Comparison of ENCODE assay signal across 28 cellular contexts in the genomic region with DNA sequence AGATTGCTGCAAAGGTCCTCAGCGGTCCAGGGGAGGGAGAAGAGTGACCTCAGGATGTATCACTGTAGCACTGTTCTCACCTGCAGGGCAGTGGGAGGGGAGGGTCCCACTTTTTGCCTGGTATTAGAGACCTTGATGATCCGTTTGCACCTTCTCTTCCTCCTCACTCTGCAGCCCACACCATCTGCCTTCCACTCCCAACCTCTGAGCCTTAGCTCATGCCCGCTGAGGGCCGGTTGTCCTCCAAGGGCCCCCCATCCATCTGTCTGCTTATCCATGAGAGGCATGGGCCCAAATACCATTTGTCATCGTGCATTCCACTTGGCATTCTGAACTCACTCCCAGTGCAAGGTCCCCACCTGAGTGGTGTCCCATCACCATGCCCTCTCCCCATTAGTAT.
"Had no signal": no experiment of that assay in that cellular context is flagged by ENCODE, and none has a peak within 500 bp of the region (broad histone marks: within the 10 kb centered on the region; RNA-seq: fewer than 3 reads in every experiment).

No MANE protein-coding gene starts in this region.

- H3K27ac ChIP-seq: neural progenitor cell, ovary, parathyroid adenoma, psoas muscle, right lobe of liver, sigmoid colon, suprapubic skin, testis, tibial artery, transverse colon, upper lobe of right lung, uterus had no signal

- DNase-seq: naive thymus-derived CD4-positive, alpha-beta T cell; natural killer cell; occipital lobe; ovary; right cardiac atrium; sigmoid colon; small intestine; stimulated activated CD4-positive, alpha-beta T cell treated with anti-CD3 and anti-CD28 coated beads, Interleukin-12 subunit alpha, Interleukin-12 subunit beta, amount 100 ng/mL, for 4 hours; stimulated activated CD4-positive, alpha-beta T cell treated with anti-CD3 and anti-CD28 coated beads, Interleukin-1b, Interleukin-23, amount 100 ng/mL, for 48 hours; stimulated activated CD4-positive, alpha-beta T cell treated with anti-CD3 and anti-CD28 coated beads, Interleukin-4, amount 100 ng/mL, for 1 hour; stimulated activated CD4-positive, alpha-beta T cell treated with anti-CD3 and anti-CD28 coated beads, Interleukin-4, amount 100 ng/mL, for 4 hours; stimulated activated CD8-positive, alpha-beta memory T cell treated with anti-CD3 and anti-CD28 coated beads, Interleukin-4, amount 100 ng/mL, for 48 hours; stimulated activated naive CD4-positive, alpha-beta T cell; stimulated activated naive CD8-positive, alpha-beta T cell treated with anti-CD3 and anti-CD28 coated beads, Interleukin-15, amount 100 ng/mL, for 72 hours; stimulated activated naive CD8-positive, alpha-beta T cell treated with anti-CD3 and anti-CD28 coated beads, Interleukin-15, Interleukin-2, amounts not matched to agents 100 U/mL and 50 U/mL, for 24 hours; testis; tibial artery; transverse colon; upper lobe of right lung; uterus had no signal

- H3K36me3 ChIP-seq: neural progenitor cell, ovary, right lobe of liver, sigmoid colon, suprapubic skin, tibial artery, transverse colon, upper lobe of right lung, uterus had no signal

- H3K27ac Mint-ChIP-seq: naive thymus-derived CD4-positive, alpha-beta T cell; natural killer cell; nephron; neural progenitor cell; stimulated activated memory B cell treated with anti-CD40 and anti-IgM and Interleukin-4, amounts not matched to agents 10 μg/mL and 1 μg/mL and 100 μg/mL, for 72 hours; type B pancreatic cell had no signal

- H3K4me1 Mint-ChIP-seq: naive thymus-derived CD4-positive, alpha-beta T cell; natural killer cell; nephron; stimulated activated memory B cell treated with anti-CD40 and anti-IgM and Interleukin-4, amounts not matched to agents 10 μg/mL and 1 μg/mL and 100 μg/mL, for 72 hours; stimulated activated naive CD8-positive, alpha-beta T cell treated with anti-CD3 and anti-CD28 coated beads, Interleukin-15, amount 100 ng/mL, for 72 hours had no signal

- H3K4me2 ChIP-seq: neural progenitor cell had no signal

- H3K27me3 Mint-ChIP-seq: stimulated activated naive CD8-positive, alpha-beta T cell treated with anti-CD3 and anti-CD28 coated beads, Interleukin-15, amount 100 ng/mL, for 72 hours had no signal

- ATAC-seq: naive thymus-derived CD4-positive, alpha-beta T cell; natural killer cell; right cardiac atrium; right lobe of liver; stimulated activated memory B cell treated with anti-CD40 and anti-IgM and Interleukin-4, amounts not matched to agents 10 μg/mL and 1 μg/mL and 100 μg/mL, for 72 hours; stimulated activated naive CD8-positive, alpha-beta T cell treated with anti-CD3 and anti-CD28 coated beads, Interleukin-15, amount 100 ng/mL, for 72 hours; stimulated activated naive CD8-positive, alpha-beta T cell treated with anti-CD3 and anti-CD28 coated beads, Interleukin-15, Interleukin-2, amounts not matched to agents 100 U/mL and 50 U/mL, for 24 hours; upper lobe of right lung had no signal

- H2AFZ ChIP-seq: neural progenitor cell, parathyroid adenoma had no signal

- H3K9me3 Mint-ChIP-seq: naive thymus-derived CD4-positive, alpha-beta T cell; natural killer cell; nephron; neural progenitor cell; stimulated activated memory B cell treated with anti-CD40 and anti-IgM and Interleukin-4, amounts not matched to agents 10 μg/mL and 1 μg/mL and 100 μg/mL, for 72 hours; stimulated activated naive CD8-positive, alpha-beta T cell treated with anti-CD3 and anti-CD28 coated beads, Interleukin-15, amount 100 ng/mL, for 72 hours; type B pancreatic cell had no signal

- H3K4me3 Mint-ChIP-seq: naive thymus-derived CD4-positive, alpha-beta T cell; natural killer cell; nephron; neural progenitor cell; stimulated activated memory B cell treated with anti-CD40 and anti-IgM and Interleukin-4, amounts not matched to agents 10 μg/mL and 1 μg/mL and 100 μg/mL, for 72 hours; stimulated activated naive CD8-positive, alpha-beta T cell treated with anti-CD3 and anti-CD28 coated beads, Interleukin-15, amount 100 ng/mL, for 72 hours; type B pancreatic cell had no signal

- H3K27me3 ChIP-seq: neural progenitor cell, ovary, right lobe of liver, sigmoid colon, testis, transverse colon, upper lobe of right lung, uterus had no signal

- H3K9ac ChIP-seq: neural progenitor cell, parathyroid adenoma had no signal

- H3K36me3 Mint-ChIP-seq: naive thymus-derived CD4-positive, alpha-beta T cell; natural killer cell; neural progenitor cell; stimulated activated memory B cell treated with anti-CD40 and anti-IgM and Interleukin-4, amounts not matched to agents 10 μg/mL and 1 μg/mL and 100 μg/mL, for 72 hours; type B pancreatic cell had no signal

- H3K4me1 ChIP-seq: neural progenitor cell, parathyroid adenoma, psoas muscle, right lobe of liver, sigmoid colon, suprapubic skin, testis, tibial artery, transverse colon, upper lobe of right lung, uterus had no signal

- H3K9me3 ChIP-seq: ovary, psoas muscle, right lobe of liver, sigmoid colon, suprapubic skin, testis, tibial artery, transverse colon, upper lobe of right lung, uterus had no signal

- H3K4me3 ChIP-seq: neural progenitor cell, ovary, psoas muscle, right lobe of liver, sigmoid colon, suprapubic skin, testis, tibial artery, transverse colon, upper lobe of right lung, uterus had no signal
